Comparison of ENCODE assay signal across 19 cellular contexts in genomic region chr17:40457369-40457768, GRCh38. TPM values are rescaled to one million over a fixed set of nuclear protein-coding genes. Genes with fewer than 3 reads are reported as not detected.
A peak's percentile ranks its signal among the peaks of the same experiment; 100 is the strongest.
DNase-seq lines count a peak whose midpoint lies in the region; ATAC-seq and TF ChIP-seq lines count a peak whose summit lies in the region.
"Had no signal": no experiment of that assay in that cellular context is flagged by ENCODE, and none has a peak within 500 bp of the region (broad histone marks: within the 10 kb centered on the region; RNA-seq: fewer than 3 reads in every experiment).

No MANE protein-coding gene starts in this region.

- H3K4me3 ChIP-seq in AG04449 (ENCODE audit: low read depth, low read length) (0 out of 2 replicates have a peak overlapping the region, but pooled peaks have one; percentile 3), SK-N-MC (peak overlapping the region; percentile 71), fibroblast of lung (replicated peaks in 1 of 4; ENCODE audit: control extremely low read depth in 1 of 4, insufficient read depth in 1 of 4, low read depth in 3 of 4, low read length in 4 of 4) (no peak overlapping the region), skeletal muscle satellite cell (ENCODE audit: low read length) (no peak overlapping the region)
- H3K4me3 ChIP-seq: left lung had no signal

- no peak for ATAC-seq in HG02870 (IDR thresholded peaks at IDR 0.05; ENCODE audit: unreplicated experiment)
- ATAC-seq: naive thymus-derived CD4-positive, alpha-beta T cell had no signal

- H2AFZ ChIP-seq in fibroblast of lung (ENCODE audit: low read length) = no peak overlapping the region

- H3K9me3 ChIP-seq in SK-N-MC (ENCODE audit: low read depth, low read length) (no peaks in the 10 kb centered on the region), fibroblast of lung (ENCODE audit: control insufficient read depth, insufficient read depth, low read depth, low read length) (no peaks in the 10 kb centered on the region), skeletal muscle satellite cell (replicated peaks; ENCODE audit: low read length) (no peaks in the 10 kb centered on the region)
- H3K9me3 ChIP-seq: left lung had no signal

- H3K9ac ChIP-seq in SK-N-MC (ENCODE audit: insufficient read length) = no peak overlapping the region
- H3K9ac ChIP-seq in fibroblast of lung (ENCODE audit: insufficient read depth, low read length) = no peak overlapping the region
- peak overlapping the region; percentile 43 for H3K9ac ChIP-seq in skeletal muscle satellite cell (ENCODE audit: low read depth, low read length)

- H3K4me2 ChIP-seq in fibroblast of lung (ENCODE audit: extremely low read depth, insufficient read depth, low read length) (peak overlapping the region; percentile 54), skeletal muscle satellite cell (ENCODE audit: low read length) (no peak overlapping the region)

- H3K4me1 ChIP-seq in fibroblast of lung (ENCODE audit: control insufficient read depth, extremely low read depth, insufficient read depth, low read length) (peaks cover 79% of the 10 kb centered on the region), skeletal muscle satellite cell (ENCODE audit: control insufficient read depth, insufficient read depth, low read length) (peaks cover 58% of the 10 kb centered on the region)

- TF ChIP-seq CTCF in AG04449 (IDR thresholded peaks at IDR 0.05; ENCODE audit: insufficient read depth, low read length, missing control alignments) (no peak), fibroblast of lung (conservative IDR thresholded peaks at IDR 0.05 in 1 of 2, IDR thresholded peaks at IDR 0.05 in 1 of 2; ENCODE audit: low read depth in 1 of 2, low read length in 2 of 2) (no peak)

- no peaks in the 10 kb centered on the region for H4K20me1 ChIP-seq in fibroblast of lung (ENCODE audit: control insufficient read depth, extremely low read depth, insufficient read depth, low read length)

- DNase-seq in AG04449 (ENCODE audit: low read depth, low spot score) = no peak
- no peak for DNase-seq in SK-N-MC (ENCODE audit: low read depth, low spot score)
- no peak for DNase-seq in fibroblast of lung (ENCODE audit: low read depth in 2 of 2)
- no peak for DNase-seq in SHP77 (lab: John Stamatoyannopoulos, UW)
- DNase-seq in DMS153 treated with DMSO at 0.1 percent for 48 hours (lab: John Stamatoyannopoulos, UW; ENCODE audit: unreplicated experiment) = no peak
- no peak for DNase-seq in mucosa of gallbladder (ENCODE audit: low spot score)
- DNase-seq: cerebellar nuclear complex; GDM1; left lung; NCI-H187; NCI-H510A treated with DMSO at 0.1 percent for 48 hours; stimulated activated naive CD4-positive, alpha-beta T cell treated with Interleukin-2 at 50 U/mL for 16 hours; T-helper 2 cell had no signal

- CTCF ChIA-PET in AG04449 (lab: Yijun Ruan, JAX) = interaction anchor here (0.9 to 5.0 kb wide), 8 partner anchors 9 to 154 kb away, joined by 3 to 27 read pairs (median 4); no protein-coding TSS in a partner anchor

- H3K27me3 ChIP-seq in fibroblast of lung (ENCODE audit: control insufficient read depth, insufficient read depth, low read length) (no peaks in the 10 kb centered on the region), skeletal muscle satellite cell (ENCODE audit: control insufficient read depth, insufficient read depth, low read length) (no peaks in the 10 kb centered on the region)
- H3K27me3 ChIP-seq: foreskin keratinocyte, left lung had no signal

- peaks cover 5% of the 10 kb centered on the region for H3K79me2 ChIP-seq in fibroblast of lung (ENCODE audit: control insufficient read depth, insufficient read depth, low read length)

- POLR2A ChIA-PET in AG04449 (lab: Yijun Ruan, JAX) = interaction anchor here (0.8 to 2.1 kb wide), 6 partner anchors 9 to 95 kb away, joined by 3 to 13 read pairs (median 6); partner anchors contain the start of gene IGFBP4

- H3K27ac ChIP-seq in SK-N-MC (peak overlapping the region; percentile 96), fibroblast of lung (ENCODE audit: insufficient read depth, low read length) (peak overlapping the region; percentile 78)
- H3K27ac ChIP-seq: foreskin keratinocyte had no signal

- H3K36me3 ChIP-seq in SK-N-MC (ENCODE audit: insufficient read depth, low read length) (peaks cover 40% of the 10 kb centered on the region), fibroblast of lung (ENCODE audit: control insufficient read depth, insufficient read depth, low read length) (peaks cover 33% of the 10 kb centered on the region), skeletal muscle satellite cell (ENCODE audit: insufficient read depth, low read length) (peaks cover 72% of the 10 kb centered on the region)

RNA-seq across cellular contexts. Expression of gene IGFBP4, which starts 14.1 kb away (rescaled TPM):
- 312 and 436 TPM in 2 replicates for total RNA-seq in fibroblast of lung
- 685 and 1,130 TPM in 2 replicates for polyA plus RNA-seq in fibroblast of lung
- 1,208 and 1,884 TPM in 2 replicates for polyA plus RNA-seq in fibroblast of lung (2012)
- polyA minus RNA-seq in fibroblast of lung (ENCODE audit: low replicate concordance) = 1,885 and 3,100 TPM in 2 replicates
- 193 and 259 TPM in 2 replicates for total RNA-seq in skeletal muscle satellite cell (2012; rRNA removed)
- 351 TPM for total RNA-seq in mucosa of gallbladder

RNA-seq across cellular contexts. Expression of gene TOP2A, which starts 39.7 kb away (rescaled TPM):
- total RNA-seq in fibroblast of lung = 4.9 and 41.6 TPM in 2 replicates
- polyA plus RNA-seq in fibroblast of lung = 39.2 and 122 TPM in 2 replicates
- polyA plus RNA-seq in fibroblast of lung (2012) = 30.2 and 100 TPM in 2 replicates
- polyA minus RNA-seq in fibroblast of lung (ENCODE audit: low replicate concordance) = 5.8 and 7.9 TPM in 2 replicates
- total RNA-seq in skeletal muscle satellite cell (2012; rRNA removed) = 67.4 and 72.3 TPM in 2 replicates
- 5.2 TPM for total RNA-seq in mucosa of gallbladder
- polyA plus RNA-seq: IgD-negative memory B cell; naive thymus-derived CD4-positive, alpha-beta T cell had no signal

RNA-seq across cellular contexts. Expression of gene TNS4, which starts 44.1 kb away (rescaled TPM):
- total RNA-seq in fibroblast of lung = under 0.01 TPM in 1 of 2 replicates, not detected in the other
- 0.01 and 0.05 TPM in 2 replicates for polyA plus RNA-seq in fibroblast of lung
- polyA plus RNA-seq in fibroblast of lung (2012) = 0.24 TPM in 1 of 2 replicates, not detected in the other
- not detected in 2 replicates for polyA minus RNA-seq in fibroblast of lung (ENCODE audit: low replicate concordance)
- total RNA-seq in skeletal muscle satellite cell (2012; rRNA removed) = under 0.01 and 0.22 TPM in 2 replicates
- total RNA-seq in mucosa of gallbladder = 0.23 TPM
- total RNA-seq: progenitor cell of endocrine pancreas had no signal
- polyA plus RNA-seq: IgD-negative memory B cell; naive thymus-derived CD4-positive, alpha-beta T cell had no signal

Comparison
In these comparisons a context has a peak if more than half of its experiments do, and no peak if none do; other contexts are left out.
1. H3K4me3 ChIP-seq: peak in AG04449 (single experiment) and SK-N-MC (single experiment); none in fibroblast of lung (0 of 4) and skeletal muscle satellite cell (single experiment).